Comparison of ENCODE assay signal across 8 cellular contexts in genomic region chr6:41966961-41967311, GRCh38. TPM values are rescaled to one million over a fixed set of nuclear protein-coding genes. Genes with fewer than 3 reads are reported as not detected.
A peak's percentile ranks its signal among the peaks of the same experiment; 100 is the strongest.
DNase-seq lines count a peak whose midpoint lies in the region; ATAC-seq, FAIRE-seq and TF ChIP-seq lines count a peak whose summit lies in the region.

No MANE protein-coding gene starts in this region.

- no peak overlapping the region for H2BK20ac ChIP-seq in H1 (ENCODE audit: low read length)

- no peak overlapping the region for H3K14ac ChIP-seq in H1 (ENCODE audit: insufficient read length)
- no peak overlapping the region for H3K14ac ChIP-seq in neuronal stem cell (ENCODE audit: low read length)

- H3K4me3 ChIP-seq in H1 (ENCODE audit: extremely low read depth in 1 of 4, insufficient read depth in 2 of 4, low read depth in 3 of 4, low read length in 4 of 4) (no peak overlapping the region; a peak in 1 of 8 replicates), neuronal stem cell (ENCODE audit: low read length in 2 of 2) (no peak overlapping the region)

- H2BK12ac ChIP-seq in H1 (ENCODE audit: low read depth, low read length) (peak overlapping the region; percentile 55; the same call in 1 of the 2 replicates), neuronal stem cell (ENCODE audit: low read length) (no peak overlapping the region)

- peaks cover 15 to 28% (median 23%) of the 10 kb centered on the region in 4 experiments for H3K4me1 ChIP-seq in H1 (replicated peaks in 1 of 4; ENCODE audit: control insufficient read depth in 3 of 4, insufficient read depth in 4 of 4, low read length in 3 of 4)
- H3K4me1 ChIP-seq in neuronal stem cell (ENCODE audit: control insufficient read depth in 2 of 2, insufficient read depth in 1 of 2, low read depth in 1 of 2, low read length in 2 of 2) = peaks cover 18 to 31% of the 10 kb centered on the region in 2 donors

- no peak overlapping the region for H2BK15ac ChIP-seq in H1 (ENCODE audit: low read length)
- no peak overlapping the region for H2BK15ac ChIP-seq in neuronal stem cell (ENCODE audit: low read length)

- H4K8ac ChIP-seq in H1 (ENCODE audit: extremely low read depth, insufficient read depth, low read length) (no peak overlapping the region), neuronal stem cell (ENCODE audit: low read depth, low read length) (no peak overlapping the region)

- H3K36me3 ChIP-seq in H1 (ENCODE audit: control insufficient read depth in 2 of 4, insufficient read depth in 4 of 4, low read length in 3 of 4) (no peaks in the 10 kb centered on the region), neuronal stem cell (replicated peaks in 1 of 2; ENCODE audit: control insufficient read depth in 2 of 2, insufficient read depth in 2 of 2, low read length in 2 of 2) (no peaks in the 10 kb centered on the region)

- peaks cover 4% of the 10 kb centered on the region; the same call in 1 of the 2 replicates for H3K23me2 ChIP-seq in H1 (ENCODE audit: low read depth, low read length)

- H2BK120ac ChIP-seq in H1 (replicated peaks; ENCODE audit: low read depth, low read length) (no peak overlapping the region), neuronal stem cell (ENCODE audit: low read depth, low read length) (no peak overlapping the region)

- no peak for FAIRE-seq in H1 (lab: Jason Lieb, UNC)

- peak overlapping the region; percentile 87; the same call in 1 of the 2 replicates for H2BK5ac ChIP-seq in H1 (ENCODE audit: low read depth, low read length)
- no peak overlapping the region for H2BK5ac ChIP-seq in neuronal stem cell (ENCODE audit: low read length)

- H3K4ac ChIP-seq in H1 (replicated peaks; ENCODE audit: insufficient read length, low read depth, low read length) (no peak overlapping the region), neuronal stem cell (ENCODE audit: low read length) (no peak overlapping the region)

- peaks cover 0 to 3% of the 10 kb centered on the region in 2 experiments for H4K20me1 ChIP-seq in H1 (replicated peaks in 1 of 2; ENCODE audit: control insufficient read depth in 1 of 2, insufficient read depth in 2 of 2, low read length in 2 of 2)

- H2AFZ ChIP-seq in H1 (ENCODE audit: low read length) (no peak overlapping the region), neuronal stem cell (ENCODE audit: low read length) (peak overlapping the region; percentile 43)

- H3K9ac ChIP-seq in H1 (replicated peaks in 1 of 4; ENCODE audit: extremely low read depth in 1 of 4, low read depth in 3 of 4, low read length in 3 of 4) (no peak overlapping the region), neuronal stem cell (ENCODE audit: low read depth, low read length, poor library complexity) (no peak overlapping the region)

- CTCF ChIA-PET in H1 (lab: Charles Lee; ENCODE audit: partially characterized antibody) = interaction anchor here (1.6 to 3.0 kb wide), 5 partner anchors 22 to 191 kb away, joined by 3 to 14 read pairs (median 4); partner anchors contain the start of genes BYSL and MED20

- H3K56ac ChIP-seq in H1 (replicated peaks; ENCODE audit: insufficient read length, low read depth, low read length) = no peak overlapping the region

- TF ChIP-seq POLR2A in H1 (IDR thresholded peaks at IDR 0.05; ENCODE audit: control extremely low read depth in 1 of 2, low read depth in 2 of 2, low read length in 2 of 2) = no peak

- no peaks in the 10 kb centered on the region for H3K79me2 ChIP-seq in H1 (ENCODE audit: control insufficient read depth in 1 of 2, insufficient read depth in 2 of 2, low read length in 2 of 2)

- TF ChIP-seq CTCF in H1 (IDR thresholded peaks at IDR 0.05; ENCODE audit: control extremely low read depth in 1 of 3, insufficient read depth in 1 of 3, low read depth in 1 of 3, low read length in 3 of 3) = no peak

- TF ChIP-seq RAD21 in H1 (IDR thresholded peaks at IDR 0.05 in 1 of 2, conservative IDR thresholded peaks at IDR 0.05 in 1 of 2; ENCODE audit: low read depth in 2 of 2, low read length in 2 of 2) = no peak

- no peak overlapping the region for H2AK5ac ChIP-seq in H1 (ENCODE audit: low read depth, low read length)
- H2AK5ac ChIP-seq in neuronal stem cell (ENCODE audit: low read depth, low read length) = no peak overlapping the region

- H4K91ac ChIP-seq in H1 (replicated peaks; ENCODE audit: insufficient read length, low read length) (no peak overlapping the region), neuronal stem cell (ENCODE audit: low read depth, low read length, poor library complexity) (no peak overlapping the region)

- no peaks in the 10 kb centered on the region for H3K79me1 ChIP-seq in H1 (ENCODE audit: low read depth, low read length)
- no peaks in the 10 kb centered on the region for H3K79me1 ChIP-seq in neuronal stem cell (ENCODE audit: low read depth, low read length)

- H3K27ac ChIP-seq in H1 (ENCODE audit: low read depth, low read length) = no peak overlapping the region
- H3K27ac ChIP-seq in neuronal stem cell (replicated peaks; ENCODE audit: low read length) = no peak overlapping the region

- ATAC-seq in GM19455 (IDR thresholded peaks at IDR 0.05; ENCODE audit: unreplicated experiment) (no peak), GM19395 (IDR thresholded peaks at IDR 0.05; ENCODE audit: unreplicated experiment) (no peak)

- peak overlapping the region; percentile 4 for H4K5ac ChIP-seq in H1 (ENCODE audit: insufficient read length, low read depth, low read length)

- H3K4me2 ChIP-seq in H1 (ENCODE audit: insufficient read depth in 1 of 2, low read depth in 2 of 2, low read length in 2 of 2) = 0 out of 4 replicates have a peak overlapping the region, but pooled peaks of 1 of the 2 experiments have one; percentile 4
- no peak overlapping the region for H3K4me2 ChIP-seq in neuronal stem cell (ENCODE audit: insufficient read depth, low read length, poor library complexity, severe bottlenecking)

- POLR2A ChIA-PET in H1 (lab: Charles Lee; ENCODE audit: partially characterized antibody) = interaction anchor here (0.8 to 2.4 kb wide), 4 partner anchors 31 to 129 kb away, joined by 3 to 11 read pairs (median 4); partner anchors contain the start of genes BYSL and MED20

- H3K18ac ChIP-seq in H1 (ENCODE audit: extremely low read depth, low read length) = no peak overlapping the region
- H3K18ac ChIP-seq in neuronal stem cell (ENCODE audit: low read length) = no peak overlapping the region

- TF ChIP-seq EP300 in H1 (IDR thresholded peaks at IDR 0.05; ENCODE audit: borderline replicate concordance in 1 of 2, low read depth in 2 of 2, low read length in 2 of 2) = no peak

- 57% methylated on average over 4 of the region's 4 CpGs; no CpG with 5 or more reads in 1 of the 2 experiments for WGBS in H1 (ENCODE audit: extremely low coverage in 1 of 2, insufficient coverage in 1 of 2, insufficient read length in 1 of 2, insufficient replicate concordance in 2 of 2, low coverage in 1 of 2, low lambda C conversion rate in 2 of 2, missing lambda C conversion rate in 1 of 2), 2 experiments
- no CpG with 5 or more reads among the region's 4 CpGs for WGBS in neuronal stem cell (ENCODE audit: extremely low coverage in 2 of 2, insufficient read length in 2 of 2, insufficient replicate concordance in 1 of 2), 2 donors

- H3K27me3 ChIP-seq in H1 (replicated peaks in 1 of 4; ENCODE audit: control insufficient read depth in 3 of 4, extremely low read depth in 1 of 4, insufficient read depth in 3 of 4, low read length in 3 of 4) (no peaks in the 10 kb centered on the region; a peak in 1 of 7 replicates), neuronal stem cell (ENCODE audit: control insufficient read depth in 3 of 3, insufficient read depth in 3 of 3, low read depth in 1 of 3, low read length in 3 of 3) (no peaks in the 10 kb centered on the region)

- DNase-seq in ELR (ENCODE audit: low read depth) (peak; percentile 91), LoVo (ENCODE audit: low spot score) (peak; percentile 59), H1 (ENCODE audit: low read depth in 1 of 2, low spot score in 2 of 2) (no peak), neuronal stem cell (ENCODE audit: low spot score) (peak; percentile 35), NCI-H524 treated with DMSO at 0.1 percent for 48 hours (lab: John Stamatoyannopoulos, UW) (no peak), superior temporal gyrus (ENCODE audit: extremely low spot score) (no peak)

- no peaks in the 10 kb centered on the region for H3K9me3 ChIP-seq in H1 (ENCODE audit: insufficient read depth in 2 of 2, low read depth in 1 of 2, low read length in 1 of 2)
- H3K9me3 ChIP-seq in neuronal stem cell (replicated peaks in 1 of 2; ENCODE audit: control insufficient read depth in 2 of 2, insufficient read depth in 1 of 2, low read depth in 1 of 2, low read length in 2 of 2) = no peaks in the 10 kb centered on the region

- H3K23ac ChIP-seq in H1 (ENCODE audit: insufficient read length) = no peak overlapping the region
- no peak overlapping the region for H3K23ac ChIP-seq in neuronal stem cell (ENCODE audit: low read depth, low read length, poor library complexity)

RNA-seq across cellular contexts. Expression of gene CCND3, which starts 25.3 kb away (rescaled TPM):
- total RNA-seq in H1 (2021; fragmentation: NEBNext Ultra II Directional; extraction: Animal tissue kit (Norgen Biotek cat#: 25700)) = 28.4 and 32.9 TPM in 2 replicates
- polyA plus RNA-seq in H1 (2011; rRNA removed) = 30.6 and 42.3 TPM in 2 replicates
- polyA plus RNA-seq in H1 (2011; cell fraction: cytosol; rRNA removed) = 27.6 TPM
- 37.6 TPM for polyA plus RNA-seq in H1 (2011; cell fraction: nucleus; rRNA removed)
- polyA plus RNA-seq in H1 (2012, experiment 1 of 2) = 21.0 to 25.7 TPM (median 25.5 TPM) in 4 replicates
- polyA plus RNA-seq in H1 (2012, experiment 2 of 2) = 32.3 TPM
- polyA plus RNA-seq in H1 (2013, experiment 1 of 2) = 19.1 TPM
- polyA plus RNA-seq in H1 (2013, experiment 2 of 2) = 17.0 TPM
- 14.9 and 20.3 TPM in 2 replicates for polyA minus RNA-seq in H1 (2011; rRNA and poly(A)+ RNA removed)
- 15.9 TPM for polyA minus RNA-seq in H1 (2011; cell fraction: cytosol; rRNA and poly(A)+ RNA removed)
- polyA minus RNA-seq in H1 (2011; cell fraction: nucleus; rRNA and poly(A)+ RNA removed) = 17.5 TPM
- 14.7 TPM for polyA plus RNA-seq in neuronal stem cell (2013, experiment 1 of 2)
- 15.1 TPM for polyA plus RNA-seq in neuronal stem cell (2013, experiment 2 of 2)

RNA-seq across cellular contexts. Expression of gene BYSL, which starts 45.6 kb away (rescaled TPM):
- total RNA-seq in H1 (2021; fragmentation: NEBNext Ultra II Directional; extraction: Animal tissue kit (Norgen Biotek cat#: 25700)) = 43.9 and 49.2 TPM in 2 replicates
- 37.3 and 42.8 TPM in 2 replicates for polyA plus RNA-seq in H1 (2011; rRNA removed)
- 43.0 TPM for polyA plus RNA-seq in H1 (2011; cell fraction: cytosol; rRNA removed)
- polyA plus RNA-seq in H1 (2011; cell fraction: nucleus; rRNA removed) = 67.7 TPM
- 38.5 to 46.6 TPM (median 45.2 TPM) in 4 replicates for polyA plus RNA-seq in H1 (2012, experiment 1 of 2)
- polyA plus RNA-seq in H1 (2012, experiment 2 of 2) = 50.3 TPM
- polyA plus RNA-seq in H1 (2013, experiment 1 of 2) = 24.2 TPM
- polyA plus RNA-seq in H1 (2013, experiment 2 of 2) = 23.7 TPM
- 44.1 and 47.7 TPM in 2 replicates for polyA minus RNA-seq in H1 (2011; rRNA and poly(A)+ RNA removed)
- polyA minus RNA-seq in H1 (2011; cell fraction: cytosol; rRNA and poly(A)+ RNA removed) = 27.4 TPM
- 30.1 TPM for polyA minus RNA-seq in H1 (2011; cell fraction: nucleus; rRNA and poly(A)+ RNA removed)
- polyA plus RNA-seq in neuronal stem cell (2013, experiment 1 of 2) = 16.2 TPM
- 15.3 TPM for polyA plus RNA-seq in neuronal stem cell (2013, experiment 2 of 2)

RNA-seq across cellular contexts. Expression of gene MED20, which starts 46.0 kb away (rescaled TPM):
- 38.7 and 42.9 TPM in 2 replicates for total RNA-seq in H1 (2021; fragmentation: NEBNext Ultra II Directional; extraction: Animal tissue kit (Norgen Biotek cat#: 25700))
- polyA plus RNA-seq in H1 (2011; rRNA removed) = 46.6 and 51.8 TPM in 2 replicates
- polyA plus RNA-seq in H1 (2011; cell fraction: cytosol; rRNA removed) = 50.1 TPM
- polyA plus RNA-seq in H1 (2011; cell fraction: nucleus; rRNA removed) = 39.8 TPM
- 30.8 to 38.3 TPM (median 36.3 TPM) in 4 replicates for polyA plus RNA-seq in H1 (2012, experiment 1 of 2)
- polyA plus RNA-seq in H1 (2012, experiment 2 of 2) = 6.6 TPM
- polyA plus RNA-seq in H1 (2013, experiment 1 of 2) = 20.7 TPM
- 21.7 TPM for polyA plus RNA-seq in H1 (2013, experiment 2 of 2)
- polyA minus RNA-seq in H1 (2011; rRNA and poly(A)+ RNA removed) = 55.4 and 56.5 TPM in 2 replicates
- polyA minus RNA-seq in H1 (2011; cell fraction: cytosol; rRNA and poly(A)+ RNA removed) = 23.5 TPM
- 24.5 TPM for polyA minus RNA-seq in H1 (2011; cell fraction: nucleus; rRNA and poly(A)+ RNA removed)
- 15.9 TPM for polyA plus RNA-seq in neuronal stem cell (2013, experiment 1 of 2)
- polyA plus RNA-seq in neuronal stem cell (2013, experiment 2 of 2) = 15.4 TPM

Comparison
In these comparisons a context has a peak if more than half of its experiments do, and no peak if none do; other contexts are left out.
1. DNase-seq: peak in ELR (single experiment), LoVo (single experiment) and neuronal stem cell (single experiment); none in H1 (0 of 2), NCI-H524 treated with DMSO at 0.1 percent for 48 hours (single experiment) and superior temporal gyrus (single experiment).